9 cellular contexts compared by ENCODE assay signal in genomic region chr7:55594870-55595269, GRCh38.
"Had no signal": no experiment of that assay in that cellular context is flagged by ENCODE, and none has a peak within 500 bp of the region (broad histone marks: within the 10 kb centered on the region; RNA-seq: fewer than 3 reads in every experiment).

No MANE protein-coding gene starts in this region.

- H3K9ac ChIP-seq: KMS-11 had no signal

- H3K9me3 Mint-ChIP-seq: IgD-negative memory B cell had no signal

- H3K36me3 Mint-ChIP-seq: IgD-negative memory B cell had no signal

- H3K4me3 Mint-ChIP-seq: IgD-negative memory B cell had no signal

- FAIRE-seq: HepG2, HTR-8/SVneo, K562 had no signal

- H3K4me3 ChIP-seq: K562 had no signal

- DNase-seq: IMR-90, KBM-7, KG1 had no signal

- H3K4me2 ChIP-seq: KMS-11 had no signal

- H3K27ac ChIP-seq: HL-60, KMS-11 had no signal
